ENCODE assay signal across 15 cellular contexts in the genomic region with DNA sequence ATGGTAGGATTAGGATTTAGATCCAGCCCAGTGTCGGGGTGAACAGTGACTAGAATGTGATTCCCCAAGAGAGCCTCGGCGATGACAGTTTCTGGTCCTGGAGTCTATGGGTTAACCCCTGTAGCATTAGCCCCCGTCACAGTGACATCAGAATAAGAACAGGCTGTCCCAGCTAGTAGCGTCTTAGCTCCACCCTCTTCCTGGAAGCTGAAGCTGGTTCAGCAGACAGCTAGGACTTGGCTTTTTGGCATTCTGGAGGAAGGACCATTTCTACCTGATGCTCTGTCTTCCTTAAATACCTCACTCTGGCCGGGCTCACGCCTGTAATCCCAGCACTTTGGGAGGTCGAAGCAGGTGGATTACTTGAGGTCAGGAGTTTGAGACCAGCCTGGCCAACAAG. TPM values are rescaled to one million over a fixed set of nuclear protein-coding genes. Genes with fewer than 3 reads are reported as not detected.
A peak's percentile ranks its signal among the peaks of the same experiment; 100 is the strongest.
DNase-seq lines count a peak whose midpoint lies in the region; ATAC-seq and TF ChIP-seq lines count a peak whose summit lies in the region.
"Had no signal": no experiment of that assay in that cellular context is flagged by ENCODE, and none has a peak within 500 bp of the region (broad histone marks: within the 10 kb centered on the region; RNA-seq: fewer than 3 reads in every experiment).

No MANE protein-coding gene starts in this region.

- peak overlapping the region in 3 of 4 donors; percentile 15 to 29 (median 16) for H3K4me3 ChIP-seq in esophagus muscularis mucosa
- no peak overlapping the region for H3K4me3 ChIP-seq in stomach
- H3K4me3 ChIP-seq: MG63 had no signal

- WGBS in esophagus muscularis mucosa = 55% methylated on average over 8 of the region's 8 CpGs
- 40 to 67% (median 58%) methylated on average over 8 of the region's 8 CpGs for WGBS in stomach, 5 donors

- peaks cover 36% of the 10 kb centered on the region for H3K36me3 Mint-ChIP-seq in activated naive CD8-positive, alpha-beta T cell treated with anti-CD3 and anti-CD28 coated beads, Interleukin-2, amount 10 ng/mL, durations not matched to agents 7 days and 5 days

- TF ChIP-seq POLR2A in esophagus muscularis mucosa (IDR thresholded peaks at IDR 0.05; ENCODE audit: low read depth) = peak; percentile 29
- no peak for TF ChIP-seq POLR2A in stomach (IDR thresholded peaks at IDR 0.05)

- no peak for ATAC-seq in activated naive CD8-positive, alpha-beta T cell treated with anti-CD3 and anti-CD28 coated beads, Interleukin-2, amount 10 ng/mL, durations not matched to agents 7 days and 5 days (ENCODE audit: low read depth)
- ATAC-seq in left lobe of liver (peak; percentile 27), GM19023 (IDR thresholded peaks at IDR 0.05; ENCODE audit: unreplicated experiment) (no peak)
- ATAC-seq: SK-N-SH treated with all-trans-retinoic acid at 6 μM for 48 hours, WTC11 had no signal

- H3K4me1 Mint-ChIP-seq in activated naive CD8-positive, alpha-beta T cell treated with anti-CD3 and anti-CD28 coated beads, Interleukin-2, amount 10 ng/mL, durations not matched to agents 7 days and 5 days = peaks cover 44% of the 10 kb centered on the region

- no peaks in the 10 kb centered on the region for H3K27me3 ChIP-seq in esophagus muscularis mucosa
- H3K27me3 ChIP-seq in stomach = no peaks in the 10 kb centered on the region
- H3K27me3 ChIP-seq: MG63 had no signal

- TF ChIP-seq EP300 in esophagus muscularis mucosa (IDR thresholded peaks at IDR 0.05) = peak; percentile 91
- TF ChIP-seq EP300 in stomach (IDR thresholded peaks at IDR 0.05) = peak; percentile 95

- H3K4me3 Mint-ChIP-seq in activated naive CD8-positive, alpha-beta T cell treated with anti-CD3 and anti-CD28 coated beads, Interleukin-2, amount 10 ng/mL, durations not matched to agents 7 days and 5 days = no peak overlapping the region
- H3K4me3 Mint-ChIP-seq: nephron, WTC11 had no signal

- POLR2A ChIA-PET in activated naive CD8-positive, alpha-beta T cell treated with anti-CD3 and anti-CD28 coated beads, Interleukin-2, amount 10 ng/mL, durations not matched to agents 7 days and 5 days (lab: Charles Lee) = no interaction called here

- H3K36me3 ChIP-seq in esophagus muscularis mucosa = peaks cover 31 to 89% (median 74%) of the 10 kb centered on the region in 4 donors
- H3K36me3 ChIP-seq in stomach = peaks cover 40 to 86% (median 81%) of the 10 kb centered on the region in 4 donors

- intact Hi-C loops in esophagus muscularis mucosa (cut with DNase I) = no loop called here
- intact Hi-C loops in stomach (cut with DNase I; ENCODE audit: low total_unique reads) = no loop called here

- H3K9me3 ChIP-seq in esophagus muscularis mucosa (no peaks in the 10 kb centered on the region), stomach (no peaks in the 10 kb centered on the region)
- H3K9me3 ChIP-seq: MG63 had no signal

- no peaks in the 10 kb centered on the region for H3K27me3 Mint-ChIP-seq in activated naive CD8-positive, alpha-beta T cell treated with anti-CD3 and anti-CD28 coated beads, Interleukin-2, amount 10 ng/mL, durations not matched to agents 7 days and 5 days

- TF ChIP-seq CTCF in esophagus muscularis mucosa (IDR thresholded peaks at IDR 0.05) (no peak), stomach (IDR thresholded peaks at IDR 0.05) (no peak)

- H3K27ac ChIP-seq in esophagus muscularis mucosa (replicated peaks in 1 of 4) (peak overlapping the region; percentile 76 to 95 (median 86)), stomach (peak overlapping the region; percentile 25 to 95 (median 77))
- H3K27ac ChIP-seq: C4-2B had no signal

- H3K4me1 ChIP-seq in esophagus muscularis mucosa (peaks cover 63 to 74% (median 69%) of the 10 kb centered on the region in 4 donors), stomach (peaks cover 23 to 77% (median 58%) of the 10 kb centered on the region in 4 donors)

- DNase-seq in activated naive CD8-positive, alpha-beta T cell treated with anti-CD3 and anti-CD28 coated beads, Interleukin-2, amount 10 ng/mL, durations not matched to agents 7 days and 5 days = no peak
- DNase-seq in esophagus muscularis mucosa (ENCODE audit: extremely low spot score) (peak; percentile 94), left lobe of liver (ENCODE audit: low spot score) (no peak), stomach (no peak), NCI-H128 (lab: John Stamatoyannopoulos, UW; ENCODE audit: unreplicated experiment) (no peak), NCI-H187 (lab: John Stamatoyannopoulos, UW) (no peak)
- DNase-seq in effector CD8-positive, alpha-beta T cell (lab: John Stamatoyannopoulos, UW) = no peak
- DNase-seq: aorta, EL, MG63 had no signal

- peak overlapping the region; percentile 35 for H3K27ac Mint-ChIP-seq in activated naive CD8-positive, alpha-beta T cell treated with anti-CD3 and anti-CD28 coated beads, Interleukin-2, amount 10 ng/mL, durations not matched to agents 7 days and 5 days
- H3K27ac Mint-ChIP-seq: nephron, WTC11 had no signal

- no peaks in the 10 kb centered on the region for H3K9me3 Mint-ChIP-seq in activated naive CD8-positive, alpha-beta T cell treated with anti-CD3 and anti-CD28 coated beads, Interleukin-2, amount 10 ng/mL, durations not matched to agents 7 days and 5 days
- H3K9me3 Mint-ChIP-seq: nephron, WTC11 had no signal

RNA-seq across cellular contexts. Expression of a gene that starts 5.0 kb away (rescaled TPM):
- 10 to 100 TPM; 80.6 to 92.8 TPM for total RNA-seq in activated naive CD8-positive, alpha-beta T cell treated with anti-CD3 and anti-CD28 coated beads, Interleukin-2, amount 10 ng/mL, durations not matched to agents 7 days and 5 days
- total RNA-seq in esophagus muscularis mucosa = 100 to 1,000 TPM in 3 of 4 donors, 10 to 100 TPM in 1; 68.5 to 131 (median 122) TPM
- total RNA-seq in left lobe of liver = 106 TPM
- total RNA-seq in stomach = 100 to 1,000 TPM in 2 of 5 donors, 10 to 100 TPM in 2, 1 to 10 TPM in 1; 9.9 to 165 (median 85.7) TPM
- 10 to 100 TPM; 55.6 to 83.4 (median 81.9) TPM for polyA plus RNA-seq in stomach

RNA-seq across cellular contexts. Expression of a gene that starts 7.9 kb away (rescaled TPM):
- 10 to 100 TPM; 18.9 to 22.1 TPM for total RNA-seq in activated naive CD8-positive, alpha-beta T cell treated with anti-CD3 and anti-CD28 coated beads, Interleukin-2, amount 10 ng/mL, durations not matched to agents 7 days and 5 days
- total RNA-seq in esophagus muscularis mucosa (100 to 1,000 TPM in 1 of 4 donors, 10 to 100 TPM in 3; 32.8 to 145 (median 47.4) TPM), left lobe of liver (13.4 TPM), stomach (10 to 100 TPM in 2 of 5 donors, 1 to 10 TPM in 2, not detected in 1; 1.4 to 27.0 (median 7.4) TPM)
- 100 to 1,000 TPM in 1 of 3 donors, 10 to 100 TPM in 2; 35.4 to 101 (median 50.6) TPM for polyA plus RNA-seq in stomach

RNA-seq across cellular contexts. Expression of a gene that starts 8.3 kb away (rescaled TPM):
- total RNA-seq in activated naive CD8-positive, alpha-beta T cell treated with anti-CD3 and anti-CD28 coated beads, Interleukin-2, amount 10 ng/mL, durations not matched to agents 7 days and 5 days = 1 to 10 TPM; 2.5 to 3.5 TPM
- 100 to 1,000 TPM in 1 of 4 donors, 10 to 100 TPM in 1, 1 to 10 TPM in 2; 2.5 to 126 (median 12.0) TPM for total RNA-seq in esophagus muscularis mucosa
- total RNA-seq in left lobe of liver = 1.1 TPM
- 10 to 100 TPM in 2 of 5 donors, 1 to 10 TPM in 2, under 1 TPM in 1; 0.89 to 20.6 (median 2.8) TPM for total RNA-seq in stomach
- 1 to 10 TPM; 1.1 to 4.2 (median 1.4) TPM for polyA plus RNA-seq in stomach

RNA-seq across cellular contexts. Expression of a gene that starts 16.3 kb away (rescaled TPM):
- not detected for total RNA-seq in activated naive CD8-positive, alpha-beta T cell treated with anti-CD3 and anti-CD28 coated beads, Interleukin-2, amount 10 ng/mL, durations not matched to agents 7 days and 5 days
- total RNA-seq in esophagus muscularis mucosa (not detected), left lobe of liver (4,148 TPM), stomach (1 to 10 TPM in 1 of 5 donors, not detected in 4; 5.3 TPM)
- polyA plus RNA-seq in stomach = not detected
- total RNA-seq: aorta had no signal

RNA-seq across cellular contexts. Expression of a gene that starts 18.7 kb away (rescaled TPM):
- 10 to 100 TPM; 13.7 to 17.4 TPM for total RNA-seq in activated naive CD8-positive, alpha-beta T cell treated with anti-CD3 and anti-CD28 coated beads, Interleukin-2, amount 10 ng/mL, durations not matched to agents 7 days and 5 days
- total RNA-seq in esophagus muscularis mucosa (10 to 100 TPM in 3 of 4 donors, 1 to 10 TPM in 1; 9.1 to 24.1 (median 16.3) TPM), left lobe of liver (6.3 TPM), stomach (1 to 10 TPM in 4 of 5 donors, under 1 TPM in 1; 0.58 to 7.3 (median 5.8) TPM)
- polyA plus RNA-seq in stomach = 1 to 10 TPM; 7.9 to 9.9 (median 9.8) TPM

Comparison
In these comparisons a context has a peak if more than half of its experiments do, and no peak if none do; other contexts are left out.
1. H3K4me3 ChIP-seq: peak in esophagus muscularis mucosa (3 of 4); none in stomach (0 of 4).